In genomic region chr4:38426532-38426931, GRCh38 we compare ENCODE assay signal across 34 cellular contexts.
"Had no signal": no experiment of that assay in that cellular context is flagged by ENCODE, and none has a peak within 500 bp of the region (broad histone marks: within the 10 kb centered on the region; RNA-seq: fewer than 3 reads in every experiment).

No MANE protein-coding gene starts in this region.

- H3K4me1 ChIP-seq: adrenal gland, ascending aorta, breast epithelium had no signal

- H3K9me3 ChIP-seq: adrenal gland, ascending aorta, body of pancreas, breast epithelium had no signal

- H3K27ac ChIP-seq: adrenal gland, ascending aorta, body of pancreas, brain microvascular endothelial cell, breast epithelium, cardiac muscle cell had no signal

- H3K4me3 ChIP-seq: adrenal gland, ascending aorta, body of pancreas, breast epithelium, cardiac muscle cell had no signal

- H3K27me3 ChIP-seq: adrenal gland, ascending aorta, body of pancreas, brain microvascular endothelial cell, breast epithelium, cardiac muscle cell had no signal

- FAIRE-seq: astrocyte, bronchial epithelial cell had no signal

- ATAC-seq: activated naive CD4-positive, alpha-beta T cell treated with anti-CD3 and anti-CD28 coated beads, Interleukin-2, amount 50 U/mL, for 72 hours; activated naive CD8-positive, alpha-beta T cell treated with anti-CD3 and anti-CD28 coated beads, Interleukin-2, amount 50 U/mL, for 24 hours; activated T-cell treated with anti-CD3 and anti-CD28 coated beads, Interleukin-2, amount 50 U/mL, for 4 hours; activated T-cell treated with anti-CD3 and anti-CD28 coated beads, Interleukin-2, amount 50 U/mL, for 72 hours; activated T-helper 17 cell treated with anti-CD3 and anti-CD28 coated beads, Interleukin-2, amount 50 U/mL, for 72 hours; body of pancreas had no signal

- DNase-seq: activated effector memory CD4-positive, alpha-beta T cell treated with anti-CD3 and anti-CD28 coated beads, Interleukin-2, amount 50 U/mL, for 16 hours; activated effector memory CD4-positive, alpha-beta T cell treated with Interleukin-2 at 50 U/mL for 16 hours; activated gamma-delta T cell; activated gamma-delta T cell treated with Interleukin-2 at 50 U/mL for 16 hours; activated naive CD4-positive, alpha-beta T cell; activated naive CD4-positive, alpha-beta T cell treated with anti-CD3 and anti-CD28 coated beads for 36 hours; activated naive CD4-positive, alpha-beta T cell treated with anti-CD3 and anti-CD28 coated beads, Interleukin-2, amount 10 ng/mL, durations not matched to agents 7 days and 5 days; activated naive CD4-positive, alpha-beta T cell treated with anti-CD3 and anti-CD28 coated beads, Interleukin-2, amount 50 U/mL, for 16 hours; activated naive CD4-positive, alpha-beta T cell treated with Interleukin-2 at 50 U/mL for 16 hours; activated naive CD8-positive, alpha-beta T cell treated with anti-CD3 and anti-CD28 coated beads for 36 hours; activated naive CD8-positive, alpha-beta T cell treated with anti-CD3 and anti-CD28 coated beads, Interleukin-2, amount 10 ng/mL, durations not matched to agents 7 days and 5 days; activated naive CD8-positive, alpha-beta T cell treated with anti-CD3 and anti-CD28 coated beads, Interleukin-2, amount 50 U/mL, for 24 hours; activated T-cell treated with anti-CD3 and anti-CD28 coated beads, Interleukin-2, amount 50 U/mL, for 1 hour; activated T-cell treated with anti-CD3 and anti-CD28 coated beads, Interleukin-2, amount 50 U/mL, for 24 hours; activated T-cell treated with anti-CD3 and anti-CD28 coated beads, Interleukin-2, amount 50 U/mL, for 4 hours; activated T-cell treated with anti-CD3 and anti-CD28 coated beads, Interleukin-2, amount 50 U/mL, for 48 hours; activated T-cell treated with anti-CD3 and anti-CD28 coated beads, Interleukin-2, amount 50 U/mL, for 72 hours; adrenal gland; amniotic stem cell; amygdala; anterior cingulate cortex; aorta; body of pancreas; brain microvascular endothelial cell; caudate nucleus; central memory CD4-positive, alpha-beta T cell; cerebellar nuclear complex had no signal

- H3K36me3 ChIP-seq: adrenal gland, ascending aorta, brain microvascular endothelial cell, breast epithelium, cardiac muscle cell had no signal
